1 cellular context compared by ENCODE assay signal in genomic region chr6:80028591-80028990, GRCh38.
TF ChIP-seq lines count a peak whose summit lies in the region.

No MANE protein-coding gene starts in this region.

TF ChIP-seq in HepG2, 621 proteins besides CTCF, POLR2A, EP300 and RAD21 (continued from another document):
- TF ChIP-seq, protein P1, sequence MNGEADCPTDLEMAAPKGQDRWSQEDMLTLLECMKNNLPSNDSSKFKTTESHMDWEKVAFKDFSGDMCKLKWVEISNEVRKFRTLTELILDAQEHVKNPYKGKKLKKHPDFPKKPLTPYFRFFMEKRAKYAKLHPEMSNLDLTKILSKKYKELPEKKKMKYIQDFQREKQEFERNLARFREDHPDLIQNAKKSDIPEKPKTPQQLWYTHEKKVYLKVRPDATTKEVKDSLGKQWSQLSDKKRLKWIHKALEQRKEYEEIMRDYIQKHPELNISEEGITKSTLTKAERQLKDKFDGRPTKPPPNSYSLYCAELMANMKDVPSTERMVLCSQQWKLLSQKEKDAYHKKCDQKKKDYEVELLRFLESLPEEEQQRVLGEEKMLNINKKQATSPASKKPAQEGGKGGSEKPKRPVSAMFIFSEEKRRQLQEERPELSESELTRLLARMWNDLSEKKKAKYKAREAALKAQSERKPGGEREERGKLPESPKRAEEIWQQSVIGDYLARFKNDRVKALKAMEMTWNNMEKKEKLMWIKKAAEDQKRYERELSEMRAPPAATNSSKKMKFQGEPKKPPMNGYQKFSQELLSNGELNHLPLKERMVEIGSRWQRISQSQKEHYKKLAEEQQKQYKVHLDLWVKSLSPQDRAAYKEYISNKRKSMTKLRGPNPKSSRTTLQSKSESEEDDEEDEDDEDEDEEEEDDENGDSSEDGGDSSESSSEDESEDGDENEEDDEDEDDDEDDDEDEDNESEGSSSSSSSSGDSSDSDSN (CRISPR knock-in tag; IDR thresholded peaks at IDR 0.05) = no peak
- TF ChIP-seq, protein P2, sequence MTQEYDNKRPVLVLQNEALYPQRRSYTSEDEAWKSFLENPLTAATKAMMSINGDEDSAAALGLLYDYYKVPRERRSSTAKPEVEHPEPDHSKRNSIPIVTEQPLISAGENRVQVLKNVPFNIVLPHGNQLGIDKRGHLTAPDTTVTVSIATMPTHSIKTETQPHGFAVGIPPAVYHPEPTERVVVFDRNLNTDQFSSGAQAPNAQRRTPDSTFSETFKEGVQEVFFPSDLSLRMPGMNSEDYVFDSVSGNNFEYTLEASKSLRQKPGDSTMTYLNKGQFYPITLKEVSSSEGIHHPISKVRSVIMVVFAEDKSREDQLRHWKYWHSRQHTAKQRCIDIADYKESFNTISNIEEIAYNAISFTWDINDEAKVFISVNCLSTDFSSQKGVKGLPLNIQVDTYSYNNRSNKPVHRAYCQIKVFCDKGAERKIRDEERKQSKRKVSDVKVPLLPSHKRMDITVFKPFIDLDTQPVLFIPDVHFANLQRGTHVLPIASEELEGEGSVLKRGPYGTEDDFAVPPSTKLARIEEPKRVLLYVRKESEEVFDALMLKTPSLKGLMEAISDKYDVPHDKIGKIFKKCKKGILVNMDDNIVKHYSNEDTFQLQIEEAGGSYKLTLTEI (CRISPR knock-in tag; conservative IDR thresholded peaks at IDR 0.05) = no peak
